In genomic region chr22:37674951-37675929, GRCh38 we compare ENCODE assay signal across 1 cellular context.
TF ChIP-seq lines count a peak whose summit lies in the region.

LGALS1 (plus strand) TSS chr22:37675636; CDS start chr22:37675703, 67 bp downstream.

TF ChIP-seq in HEK293, 187 proteins besides CTCF, POLR2A, EP300 and RAD21 (continued from another document and continues in another):
- TF ChIP-seq ZBTB44 (tag by site-specific recombination; IDR thresholded peaks at IDR 0.05) (peak; percentile 83), YY1 (tag by site-specific recombination; IDR thresholded peaks at IDR 0.05) (no peak), ZNF146 (tag by site-specific recombination; IDR thresholded peaks at IDR 0.05) (no peak), ZNF292 (tag by site-specific recombination; IDR thresholded peaks at IDR 0.05; ENCODE audit: borderline replicate concordance, low read depth) (no peak), ZBTB10 (tag by site-specific recombination; IDR thresholded peaks at IDR 0.05) (peak; percentile 36; the same call in 1 of the 2 replicates), ZNF768 (tag by site-specific recombination; IDR thresholded peaks at IDR 0.05) (no peak), ZBTB1 (tag by site-specific recombination; IDR thresholded peaks at IDR 0.05) (no peak), WT1 (tag by site-specific recombination; IDR thresholded peaks at IDR 0.05) (no peak), ZNF747 (tag by site-specific recombination; IDR thresholded peaks at IDR 0.05) (no peak), KLF1 (tag by site-specific recombination; IDR thresholded peaks at IDR 0.05) (peak; percentile 98), BCL11B (tag by site-specific recombination; IDR thresholded peaks at IDR 0.05; ENCODE audit: low read depth) (no peak), ZNF785 (tag by site-specific recombination; IDR thresholded peaks at IDR 0.05) (no peak), BCL11A (tag by site-specific recombination; IDR thresholded peaks at IDR 0.05; ENCODE audit: low read depth) (peak; percentile 57; the same call in 1 of the 2 replicates), ZBTB11 (tag by site-specific recombination; conservative IDR thresholded peaks at IDR 0.05; ENCODE audit: low read depth) (no peak), KLF7 (tag by site-specific recombination; IDR thresholded peaks at IDR 0.05; ENCODE audit: borderline replicate concordance) (peak; percentile 98), ZBTB26 (tag by site-specific recombination; optimal IDR thresholded peaks at IDR 0.05) (peak; percentile 47), ZNF645 (tag by site-specific recombination; IDR thresholded peaks at IDR 0.05) (no peak), ZBTB49 (tag by site-specific recombination; IDR thresholded peaks at IDR 0.05; ENCODE audit: low read depth) (no peak), ZNF658 (tag by site-specific recombination; IDR thresholded peaks at IDR 0.05) (no peak), ZNF623 (tag by site-specific recombination; IDR thresholded peaks at IDR 0.05) (0 out of 2 replicates have a peak, but pooled peaks have one; percentile 7), ZNF211 (tag by site-specific recombination; IDR thresholded peaks at IDR 0.05; ENCODE audit: low read depth) (no peak), ZNF704 (tag by site-specific recombination; IDR thresholded peaks at IDR 0.05) (no peak), ZNF202 (tag by site-specific recombination; IDR thresholded peaks at IDR 0.05; ENCODE audit: borderline replicate concordance) (no peak), ZEB2 (tag by site-specific recombination; IDR thresholded peaks at IDR 0.05) (peak; percentile 75), ZIC2 (tag by site-specific recombination; IDR thresholded peaks at IDR 0.05) (peak; percentile 77), HOXD13 (CRISPR knock-in tag; IDR thresholded peaks at IDR 0.05; ENCODE audit: borderline replicate concordance) (no peak), ZNF692 (tag by site-specific recombination; IDR thresholded peaks at IDR 0.05) (peak; percentile 95), ZNF433 (tag by site-specific recombination; IDR thresholded peaks at IDR 0.05; ENCODE audit: low read depth) (no peak), ZNF792 (tag by site-specific recombination; IDR thresholded peaks at IDR 0.05) (no peak), ZNF423 (tag by site-specific recombination; IDR thresholded peaks at IDR 0.05) (no peak), KLF9 (tag by site-specific recombination; IDR thresholded peaks at IDR 0.05; ENCODE audit: low read depth) (peak; percentile 60), MYNN (tag by site-specific recombination; IDR thresholded peaks at IDR 0.05; ENCODE audit: borderline replicate concordance) (no peak), ZNF707 (tag by site-specific recombination; IDR thresholded peaks at IDR 0.05) (no peak), ZNF558 (tag by site-specific recombination; IDR thresholded peaks at IDR 0.05) (no peak), PRDM10 (tag by site-specific recombination; IDR thresholded peaks at IDR 0.05) (peak; percentile 79)
